Comparison of ENCODE assay signal across 37 cellular contexts in genomic region chr14:102378830-102379229, GRCh38.
"Had no signal": no experiment of that assay in that cellular context is flagged by ENCODE, and none has a peak within 500 bp of the region (broad histone marks: within the 10 kb centered on the region; RNA-seq: fewer than 3 reads in every experiment).

No MANE protein-coding gene starts in this region.

- H3K27ac ChIP-seq: adrenal gland, body of pancreas, brain microvascular endothelial cell, breast epithelium, WERI-Rb-1 had no signal

- H3K4me1 ChIP-seq: adrenal gland, breast epithelium had no signal

- H3K9me3 ChIP-seq: adrenal gland, body of pancreas, breast epithelium had no signal

- ATAC-seq: activated CD4-positive, alpha-beta T cell treated with anti-CD3 and anti-CD28 coated beads for 36 hours; activated CD4-positive, CD25-positive, alpha-beta regulatory T cell treated with anti-CD3 and anti-CD28 coated beads, Interleukin-2, amount 50 U/mL, for 24 hours; activated CD8-positive, alpha-beta memory T cell treated with anti-CD3 and anti-CD28 coated beads, Interleukin-2, amount 10 ng/mL, durations not matched to agents 7 days and 5 days; activated CD8-positive, alpha-beta T cell treated with anti-CD3 and anti-CD28 coated beads, Interleukin-2, amount 10 ng/mL, durations not matched to agents 7 days and 5 days; activated naive CD4-positive, alpha-beta T cell treated with anti-CD3 and anti-CD28 coated beads, Interleukin-2, amount 50 U/mL, for 72 hours; activated T-cell treated with anti-CD3 and anti-CD28 coated beads, Interleukin-2, amount 50 U/mL, for 4 hours; activated T-cell treated with anti-CD3 and anti-CD28 coated beads, Interleukin-2, amount 50 U/mL, for 72 hours; activated T-helper 17 cell treated with anti-CD3 and anti-CD28 coated beads, Interleukin-2, amount 50 U/mL, for 72 hours; body of pancreas; WTC11 had no signal

- H3K27me3 ChIP-seq: adrenal gland, body of pancreas, brain microvascular endothelial cell, breast epithelium had no signal

- H3K4me3 ChIP-seq: adrenal gland, body of pancreas, breast epithelium had no signal

- FAIRE-seq: astrocyte, TTC549 had no signal

- DNase-seq: activated CD4-positive, alpha-beta memory T cell treated with anti-CD3 and anti-CD28 coated beads, Interleukin-2, amount 10 ng/mL, durations not matched to agents 7 days and 5 days; activated CD4-positive, alpha-beta T cell treated with anti-CD3 and anti-CD28 coated beads for 1 hour; activated CD4-positive, alpha-beta T cell treated with anti-CD3 and anti-CD28 coated beads for 36 hours; activated CD4-positive, alpha-beta T cell treated with anti-CD3 and anti-CD28 coated beads, Interleukin-2, amount 10 ng/mL, durations not matched to agents 7 days and 5 days; activated CD4-positive, alpha-beta T cell treated with anti-CD3 and anti-CD28 coated beads, Interleukin-2, amount 50 U/mL, for 48 hours; activated CD4-positive, CD25-positive, alpha-beta regulatory T cell; activated CD8-positive, alpha-beta memory T cell treated with anti-CD3 and anti-CD28 coated beads for 24 hours; activated CD8-positive, alpha-beta memory T cell treated with anti-CD3 and anti-CD28 coated beads, Interleukin-2, amount 10 ng/mL, durations not matched to agents 7 days and 5 days; activated CD8-positive, alpha-beta T cell treated with anti-CD3 and anti-CD28 coated beads, Interleukin-2, amount 10 ng/mL, durations not matched to agents 7 days and 5 days; activated effector memory CD4-positive, alpha-beta T cell treated with anti-CD3 and anti-CD28 coated beads, Interleukin-2, amount 50 U/mL, for 16 hours; activated gamma-delta T cell treated with Interleukin-2 at 50 U/mL for 16 hours; activated naive CD4-positive, alpha-beta T cell; activated naive CD4-positive, alpha-beta T cell treated with anti-CD3 and anti-CD28 coated beads for 36 hours; activated naive CD4-positive, alpha-beta T cell treated with anti-CD3 and anti-CD28 coated beads, Interleukin-2, amount 50 U/mL, for 16 hours; activated naive CD8-positive, alpha-beta T cell treated with anti-CD3 and anti-CD28 coated beads for 36 hours; activated T-cell treated with anti-CD3 and anti-CD28 coated beads for 4 hours; activated T-cell treated with anti-CD3 and anti-CD28 coated beads, Interleukin-2, amount 50 U/mL, for 1 hour; activated T-cell treated with anti-CD3 and anti-CD28 coated beads, Interleukin-2, amount 50 U/mL, for 4 hours; activated T-cell treated with anti-CD3 and anti-CD28 coated beads, Interleukin-2, amount 50 U/mL, for 72 hours; adrenal gland; amniotic stem cell; aorta; body of pancreas; brain microvascular endothelial cell; central memory CD4-positive, alpha-beta T cell; SW 1271; T-helper 1 cell; T-helper 2 cell; T-helper 9 cell; WERI-Rb-1 had no signal

- H3K36me3 ChIP-seq: breast epithelium had no signal
